Comparison of ENCODE assay signal across 9 cellular contexts in the genomic region with DNA sequence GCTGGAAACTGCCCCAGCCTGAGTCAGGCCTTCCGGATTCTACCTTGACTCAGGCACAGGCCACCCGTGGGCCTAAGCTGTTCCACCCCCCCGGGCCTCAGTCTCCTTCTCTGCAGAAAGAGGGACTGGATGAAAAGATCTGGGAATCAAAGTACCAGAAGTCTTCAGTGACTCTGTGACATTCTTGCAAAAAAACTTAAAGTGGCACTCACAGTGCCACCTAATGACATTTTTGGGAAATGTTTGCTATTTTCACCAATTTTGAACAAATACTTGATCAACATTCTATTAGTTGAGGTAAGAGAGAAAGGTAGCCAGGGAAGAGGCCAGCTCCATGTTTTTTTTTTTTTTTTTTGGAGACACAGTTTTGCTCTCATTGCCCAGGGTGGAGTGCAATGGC. TPM values are rescaled to one million over a fixed set of nuclear protein-coding genes. Genes with fewer than 3 reads are reported as not detected.
A peak's percentile ranks its signal among the peaks of the same experiment; 100 is the strongest.
DNase-seq lines count a peak whose midpoint lies in the region; ATAC-seq, FAIRE-seq and TF ChIP-seq lines count a peak whose summit lies in the region.
"Had no signal": no experiment of that assay in that cellular context is flagged by ENCODE, and none has a peak within 500 bp of the region (broad histone marks: within the 10 kb centered on the region; RNA-seq: fewer than 3 reads in every experiment).

No MANE protein-coding gene starts in this region.

- peak; percentile 9 to 12 for DNase-seq in AML-193 (lab: John Stamatoyannopoulos, UW)
- DNase-seq in GM19239 (ENCODE audit: insufficient read length, low spot score), result no peak
- no peak for DNase-seq in left lobe of liver (ENCODE audit: low spot score)
- DNase-seq in activated CD8-positive, alpha-beta memory T cell treated with anti-CD3 and anti-CD28 coated beads, Interleukin-2, amount 10 ng/mL, durations not matched to agents 7 days and 5 days, result no peak
- no peak for DNase-seq in WTC11 (ENCODE audit: low spot score)
- DNase-seq in EL, result no peak
- DNase-seq: NK-92 treated with Interleukin-12 subunit alpha and Interleukin-12 subunit beta, amount 100 ng/mL, for 24 hours had no signal

- H3K4me1 Mint-ChIP-seq in activated CD8-positive, alpha-beta memory T cell treated with anti-CD3 and anti-CD28 coated beads, Interleukin-2, amount 10 ng/mL, durations not matched to agents 7 days and 5 days, result no peaks in the 10 kb centered on the region
- peaks cover 12% of the 10 kb centered on the region for H3K4me1 Mint-ChIP-seq in WTC11

- TF ChIP-seq CTCF in WI38 (IDR thresholded peaks at IDR 0.05; ENCODE audit: low read depth, low read length) (0 out of 2 replicates have a peak, but pooled peaks have one; percentile 4), WTC11 (IDR thresholded peaks at IDR 0.05) (no peak)

- POLR2A ChIA-PET in WTC11 (lab: Charles Lee), result interaction anchor here (0.6 kb wide), 2 partner anchors 278 to 342 kb away, joined by 3 read pairs; no protein-coding TSS in a partner anchor

- no peak overlapping the region for H3K4me3 ChIP-seq in WI38 (ENCODE audit: low read depth, low read length)

- no peaks in the 10 kb centered on the region for H3K9me3 Mint-ChIP-seq in activated CD8-positive, alpha-beta memory T cell treated with anti-CD3 and anti-CD28 coated beads, Interleukin-2, amount 10 ng/mL, durations not matched to agents 7 days and 5 days (ENCODE audit: low read depth)
- peaks cover 5% of the 10 kb centered on the region for H3K9me3 Mint-ChIP-seq in WTC11

- peak; percentile 76 for FAIRE-seq in GM19239 (lab: Jason Lieb, UNC)

- no peaks in the 10 kb centered on the region for H3K36me3 Mint-ChIP-seq in activated CD8-positive, alpha-beta memory T cell treated with anti-CD3 and anti-CD28 coated beads, Interleukin-2, amount 10 ng/mL, durations not matched to agents 7 days and 5 days
- peaks cover 3% of the 10 kb centered on the region; the same call in 1 of the 2 replicates for H3K36me3 Mint-ChIP-seq in WTC11

- ATAC-seq in left lobe of liver, result peak; percentile 10
- no peak for ATAC-seq in activated CD8-positive, alpha-beta memory T cell treated with anti-CD3 and anti-CD28 coated beads, Interleukin-2, amount 10 ng/mL, durations not matched to agents 7 days and 5 days
- no peak for ATAC-seq in WTC11
- no peak for ATAC-seq in HG02970 (IDR thresholded peaks at IDR 0.05; ENCODE audit: low FRiP score, unreplicated experiment)

- peaks cover 3% of the 10 kb centered on the region for H3K27me3 Mint-ChIP-seq in activated CD8-positive, alpha-beta memory T cell treated with anti-CD3 and anti-CD28 coated beads, Interleukin-2, amount 10 ng/mL, durations not matched to agents 7 days and 5 days
- H3K27me3 Mint-ChIP-seq in WTC11 (ENCODE audit: low read depth), result no peaks in the 10 kb centered on the region

- no peak overlapping the region for H3K4me3 Mint-ChIP-seq in activated CD8-positive, alpha-beta memory T cell treated with anti-CD3 and anti-CD28 coated beads, Interleukin-2, amount 10 ng/mL, durations not matched to agents 7 days and 5 days
- H3K4me3 Mint-ChIP-seq in WTC11, result no peak overlapping the region

- CTCF ChIA-PET in activated CD8-positive, alpha-beta memory T cell treated with anti-CD3 and anti-CD28 coated beads, Interleukin-2, amount 10 ng/mL, durations not matched to agents 7 days and 5 days (lab: Charles Lee), result interaction anchor here (0.7 to 5.5 kb wide), 13 partner anchors 9 to 351 kb away, joined by 3 to 64 read pairs (median 4); a partner anchor contains a TSS
- CTCF ChIA-PET in WTC11 (lab: Charles Lee), result interaction anchor here (0.7 to 5.2 kb wide), 7 partner anchors 16 to 733 kb away, joined by 3 to 51 read pairs (median 5); no protein-coding TSS in a partner anchor

- H3K27ac Mint-ChIP-seq in activated CD8-positive, alpha-beta memory T cell treated with anti-CD3 and anti-CD28 coated beads, Interleukin-2, amount 10 ng/mL, durations not matched to agents 7 days and 5 days, result no peak overlapping the region
- H3K27ac Mint-ChIP-seq in WTC11, result no peak overlapping the region

TF ChIP-seq in WTC11, 78 proteins besides CTCF, POLR2A, EP300 and RAD21 (continues in another document):
- TF ChIP-seq FOXJ3 (CRISPR knock-in tag; IDR thresholded peaks at IDR 0.05; ENCODE audit: borderline replicate concordance) (no peak), MYBL2 (CRISPR knock-in tag; IDR thresholded peaks at IDR 0.05) (no peak), SP1 (CRISPR knock-in tag; conservative IDR thresholded peaks at IDR 0.05) (no peak), SMAD3 (CRISPR knock-in tag; IDR thresholded peaks at IDR 0.05; ENCODE audit: borderline replicate concordance) (no peak)
- TF ChIP-seq, protein P1, sequence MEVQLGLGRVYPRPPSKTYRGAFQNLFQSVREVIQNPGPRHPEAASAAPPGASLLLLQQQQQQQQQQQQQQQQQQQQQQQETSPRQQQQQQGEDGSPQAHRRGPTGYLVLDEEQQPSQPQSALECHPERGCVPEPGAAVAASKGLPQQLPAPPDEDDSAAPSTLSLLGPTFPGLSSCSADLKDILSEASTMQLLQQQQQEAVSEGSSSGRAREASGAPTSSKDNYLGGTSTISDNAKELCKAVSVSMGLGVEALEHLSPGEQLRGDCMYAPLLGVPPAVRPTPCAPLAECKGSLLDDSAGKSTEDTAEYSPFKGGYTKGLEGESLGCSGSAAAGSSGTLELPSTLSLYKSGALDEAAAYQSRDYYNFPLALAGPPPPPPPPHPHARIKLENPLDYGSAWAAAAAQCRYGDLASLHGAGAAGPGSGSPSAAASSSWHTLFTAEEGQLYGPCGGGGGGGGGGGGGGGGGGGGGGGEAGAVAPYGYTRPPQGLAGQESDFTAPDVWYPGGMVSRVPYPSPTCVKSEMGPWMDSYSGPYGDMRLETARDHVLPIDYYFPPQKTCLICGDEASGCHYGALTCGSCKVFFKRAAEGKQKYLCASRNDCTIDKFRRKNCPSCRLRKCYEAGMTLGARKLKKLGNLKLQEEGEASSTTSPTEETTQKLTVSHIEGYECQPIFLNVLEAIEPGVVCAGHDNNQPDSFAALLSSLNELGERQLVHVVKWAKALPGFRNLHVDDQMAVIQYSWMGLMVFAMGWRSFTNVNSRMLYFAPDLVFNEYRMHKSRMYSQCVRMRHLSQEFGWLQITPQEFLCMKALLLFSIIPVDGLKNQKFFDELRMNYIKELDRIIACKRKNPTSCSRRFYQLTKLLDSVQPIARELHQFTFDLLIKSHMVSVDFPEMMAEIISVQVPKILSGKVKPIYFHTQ (CRISPR knock-in tag; IDR thresholded peaks at IDR 0.05), result no peak
- TF ChIP-seq, protein P2, sequence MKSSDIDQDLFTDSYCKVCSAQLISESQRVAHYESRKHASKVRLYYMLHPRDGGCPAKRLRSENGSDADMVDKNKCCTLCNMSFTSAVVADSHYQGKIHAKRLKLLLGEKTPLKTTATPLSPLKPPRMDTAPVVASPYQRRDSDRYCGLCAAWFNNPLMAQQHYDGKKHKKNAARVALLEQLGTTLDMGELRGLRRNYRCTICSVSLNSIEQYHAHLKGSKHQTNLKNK (CRISPR knock-in tag; IDR thresholded peaks at IDR 0.05), result no peak
- TF ChIP-seq, protein P3, sequence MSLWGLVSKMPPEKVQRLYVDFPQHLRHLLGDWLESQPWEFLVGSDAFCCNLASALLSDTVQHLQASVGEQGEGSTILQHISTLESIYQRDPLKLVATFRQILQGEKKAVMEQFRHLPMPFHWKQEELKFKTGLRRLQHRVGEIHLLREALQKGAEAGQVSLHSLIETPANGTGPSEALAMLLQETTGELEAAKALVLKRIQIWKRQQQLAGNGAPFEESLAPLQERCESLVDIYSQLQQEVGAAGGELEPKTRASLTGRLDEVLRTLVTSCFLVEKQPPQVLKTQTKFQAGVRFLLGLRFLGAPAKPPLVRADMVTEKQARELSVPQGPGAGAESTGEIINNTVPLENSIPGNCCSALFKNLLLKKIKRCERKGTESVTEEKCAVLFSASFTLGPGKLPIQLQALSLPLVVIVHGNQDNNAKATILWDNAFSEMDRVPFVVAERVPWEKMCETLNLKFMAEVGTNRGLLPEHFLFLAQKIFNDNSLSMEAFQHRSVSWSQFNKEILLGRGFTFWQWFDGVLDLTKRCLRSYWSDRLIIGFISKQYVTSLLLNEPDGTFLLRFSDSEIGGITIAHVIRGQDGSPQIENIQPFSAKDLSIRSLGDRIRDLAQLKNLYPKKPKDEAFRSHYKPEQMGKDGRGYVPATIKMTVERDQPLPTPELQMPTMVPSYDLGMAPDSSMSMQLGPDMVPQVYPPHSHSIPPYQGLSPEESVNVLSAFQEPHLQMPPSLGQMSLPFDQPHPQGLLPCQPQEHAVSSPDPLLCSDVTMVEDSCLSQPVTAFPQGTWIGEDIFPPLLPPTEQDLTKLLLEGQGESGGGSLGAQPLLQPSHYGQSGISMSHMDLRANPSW (CRISPR knock-in tag; conservative IDR thresholded peaks at IDR 0.05; ENCODE audit: low read depth), result no peak
- TF ChIP-seq, protein P4, sequence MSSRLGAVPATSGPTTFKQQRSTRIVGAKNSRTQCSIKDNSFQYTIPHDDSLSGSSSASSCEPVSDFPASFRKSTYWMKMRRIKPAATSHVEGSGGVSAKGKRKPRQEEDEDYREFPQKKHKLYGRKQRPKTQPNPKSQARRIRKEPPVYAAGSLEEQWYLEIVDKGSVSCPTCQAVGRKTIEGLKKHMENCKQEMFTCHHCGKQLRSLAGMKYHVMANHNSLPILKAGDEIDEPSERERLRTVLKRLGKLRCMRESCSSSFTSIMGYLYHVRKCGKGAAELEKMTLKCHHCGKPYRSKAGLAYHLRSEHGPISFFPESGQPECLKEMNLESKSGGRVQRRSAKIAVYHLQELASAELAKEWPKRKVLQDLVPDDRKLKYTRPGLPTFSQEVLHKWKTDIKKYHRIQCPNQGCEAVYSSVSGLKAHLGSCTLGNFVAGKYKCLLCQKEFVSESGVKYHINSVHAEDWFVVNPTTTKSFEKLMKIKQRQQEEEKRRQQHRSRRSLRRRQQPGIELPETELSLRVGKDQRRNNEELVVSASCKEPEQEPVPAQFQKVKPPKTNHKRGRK (CRISPR knock-in tag; IDR thresholded peaks at IDR 0.05; ENCODE audit: borderline replicate concordance), result no peak
- TF ChIP-seq, protein P5, sequence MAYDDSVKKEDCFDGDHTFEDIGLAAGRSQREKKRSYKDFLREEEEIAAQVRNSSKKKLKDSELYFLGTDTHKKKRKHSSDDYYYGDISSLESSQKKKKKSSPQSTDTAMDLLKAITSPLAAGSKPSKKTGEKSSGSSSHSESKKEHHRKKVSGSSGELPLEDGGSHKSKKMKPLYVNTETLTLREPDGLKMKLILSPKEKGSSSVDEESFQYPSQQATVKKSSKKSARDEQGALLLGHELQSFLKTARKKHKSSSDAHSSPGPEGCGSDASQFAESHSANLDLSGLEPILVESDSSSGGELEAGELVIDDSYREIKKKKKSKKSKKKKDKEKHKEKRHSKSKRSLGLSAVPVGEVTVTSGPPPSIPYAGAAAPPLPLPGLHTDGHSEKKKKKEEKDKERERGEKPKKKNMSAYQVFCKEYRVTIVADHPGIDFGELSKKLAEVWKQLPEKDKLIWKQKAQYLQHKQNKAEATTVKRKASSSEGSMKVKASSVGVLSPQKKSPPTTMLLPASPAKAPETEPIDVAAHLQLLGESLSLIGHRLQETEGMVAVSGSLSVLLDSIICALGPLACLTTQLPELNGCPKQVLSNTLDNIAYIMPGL (CRISPR knock-in tag; IDR thresholded peaks at IDR 0.05), result no peak

RNA-seq across cellular contexts. Expression of a gene that starts 48.3 kb away (rescaled TPM):
- total RNA-seq in left lobe of liver (572 TPM), WTC11 (2021) (135 to 136 TPM (median 136 TPM) in 3 replicates)
- total RNA-seq in activated CD8-positive, alpha-beta memory T cell treated with anti-CD3 and anti-CD28 coated beads, Interleukin-2, amount 10 ng/mL, durations not matched to agents 7 days and 5 days, result 100 to 1,000 TPM in 1 of 2 experiments, 10 to 100 TPM in 1; 73.6 to 105 TPM

Comparison
In these comparisons a context has a peak if more than half of its experiments do, and no peak if none do; other contexts are left out.
1. DNase-seq: peak in AML-193 (2 of 2); none in GM19239 (single experiment), left lobe of liver (single experiment), activated CD8-positive, alpha-beta memory T cell treated with anti-CD3 and anti-CD28 coated beads, Interleukin-2, amount 10 ng/mL, durations not matched to agents 7 days and 5 days (single experiment), WTC11 (single experiment) and EL (single experiment).